Comparison of ENCODE assay signal across 6 cellular contexts in the genomic region with DNA sequence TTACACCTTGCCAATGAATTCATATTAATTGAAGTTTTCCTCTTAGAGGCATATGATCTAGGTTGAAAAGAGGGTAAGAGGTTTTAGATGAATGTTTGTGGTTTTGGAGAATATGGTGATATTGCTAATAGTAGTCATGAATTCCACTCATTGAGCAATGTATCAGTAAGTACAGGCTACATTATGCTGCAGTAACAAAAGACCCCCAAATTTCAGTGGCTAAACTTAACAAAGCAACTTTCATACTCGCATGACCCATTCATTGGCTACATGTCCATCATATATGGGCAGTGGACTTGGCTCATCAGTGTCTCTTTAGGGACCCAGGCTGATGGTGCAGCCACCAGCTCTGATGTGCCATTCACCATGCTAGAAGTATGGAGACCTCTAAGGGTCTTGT.
"Had no signal": no experiment of that assay in that cellular context is flagged by ENCODE, and none has a peak within 500 bp of the region (broad histone marks: within the 10 kb centered on the region; RNA-seq: fewer than 3 reads in every experiment).

No MANE protein-coding gene starts in this region.

- FAIRE-seq: HTR-8/SVneo had no signal

- H3K4me2 ChIP-seq: KMS-11 had no signal

- H3K27ac ChIP-seq: HL-60, KMS-11 had no signal

- DNase-seq: IMR-90, KBM-7, KG1 had no signal

- H3K9ac ChIP-seq: KMS-11 had no signal
